ENCODE assay signal across 15 cellular contexts in the genomic region with DNA sequence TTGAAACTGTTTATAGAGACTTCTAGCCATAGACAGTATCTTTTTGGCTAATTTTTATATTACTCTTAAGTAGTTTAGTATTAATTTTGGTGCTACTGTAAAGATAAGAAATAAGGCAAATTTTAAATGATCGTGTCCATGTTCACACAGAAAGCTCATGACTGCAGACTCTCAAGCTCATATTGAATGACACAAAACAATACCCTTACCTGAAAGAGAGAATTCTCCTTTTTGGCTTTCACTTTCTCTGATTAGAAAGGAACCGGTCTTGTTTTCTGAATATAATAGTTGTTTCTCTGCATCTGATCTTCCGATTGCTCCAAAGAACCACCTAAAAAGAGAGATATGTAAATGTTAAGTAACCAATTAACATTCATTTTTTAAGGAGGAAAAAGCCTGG. TPM values are rescaled to one million over a fixed set of nuclear protein-coding genes. Genes with fewer than 3 reads are reported as not detected.
A peak's percentile ranks its signal among the peaks of the same experiment; 100 is the strongest.
DNase-seq lines count a peak whose midpoint lies in the region; ATAC-seq and TF ChIP-seq lines count a peak whose summit lies in the region.
"Had no signal": no experiment of that assay in that cellular context is flagged by ENCODE, and none has a peak within 500 bp of the region (broad histone marks: within the 10 kb centered on the region; RNA-seq: fewer than 3 reads in every experiment).

No MANE protein-coding gene starts in this region.

- H3K4me3 ChIP-seq in Caco-2 (ENCODE audit: low read depth, low read length), result no peak overlapping the region
- H3K4me3 ChIP-seq: heart right ventricle, testis had no signal

- H3K4me1 Mint-ChIP-seq in Caco-2 (ENCODE audit: low read depth, unreplicated experiment), result peaks cover 7% of the 10 kb centered on the region
- H3K4me1 Mint-ChIP-seq in activated T-helper 2 cell treated with anti-CD3 and anti-CD28 coated beads, Interferon-gamma antibody, Interleukin-2, Interleukin-4, amounts not matched to agents 10 μg/mL and 5 μg/mL and 100 μg/mL, durations not matched to agents 14 hours and 24 hours and 36 hours (ENCODE audit: low read depth), result peaks cover 2% of the 10 kb centered on the region

- H3K4me3 Mint-ChIP-seq in Caco-2 (ENCODE audit: unreplicated experiment), result no peak overlapping the region
- H3K4me3 Mint-ChIP-seq in activated T-helper 2 cell treated with anti-CD3 and anti-CD28 coated beads, Interferon-gamma antibody, Interleukin-2, Interleukin-4, amounts not matched to agents 10 μg/mL and 5 μg/mL and 100 μg/mL, durations not matched to agents 14 hours and 24 hours and 36 hours (ENCODE audit: low read depth), result no peak overlapping the region
- H3K4me3 Mint-ChIP-seq: CD8-positive, alpha-beta T cell; neural crest cell; T-helper 1 cell treated with Interleukin-12 subunit alpha and Interleukin-12 subunit beta and Interleukin-4 antibody, amounts not matched to agents 30 μg/mL and 1 μg/mL, for 36 hours had no signal

- no peak for TF ChIP-seq CTCF in Caco-2 (IDR thresholded peaks at IDR 0.05; ENCODE audit: insufficient read depth in 1 of 2, low read depth in 1 of 2, low read length in 1 of 2, severe bottlenecking in 1 of 2, unreplicated experiment in 1 of 2)

- no peaks in the 10 kb centered on the region for H3K36me3 ChIP-seq in Caco-2 (ENCODE audit: control insufficient read depth, insufficient read depth, low read length)

- no peaks in the 10 kb centered on the region for H3K36me3 Mint-ChIP-seq in Caco-2 (ENCODE audit: insufficient read depth, unreplicated experiment)
- H3K36me3 Mint-ChIP-seq in activated T-helper 2 cell treated with anti-CD3 and anti-CD28 coated beads, Interferon-gamma antibody, Interleukin-2, Interleukin-4, amounts not matched to agents 10 μg/mL and 5 μg/mL and 100 μg/mL, durations not matched to agents 14 hours and 24 hours and 36 hours (ENCODE audit: low read depth), result no peaks in the 10 kb centered on the region
- H3K36me3 Mint-ChIP-seq: CD8-positive, alpha-beta T cell had no signal

- BruUV-seq in Caco-2 (replicated peaks; lab: Mats Ljungman, UMichigan), result no TSS peak

- no peaks in the 10 kb centered on the region for H3K9me3 Mint-ChIP-seq in Caco-2 (ENCODE audit: unreplicated experiment)
- H3K9me3 Mint-ChIP-seq in activated T-helper 2 cell treated with anti-CD3 and anti-CD28 coated beads, Interferon-gamma antibody, Interleukin-2, Interleukin-4, amounts not matched to agents 10 μg/mL and 5 μg/mL and 100 μg/mL, durations not matched to agents 14 hours and 24 hours and 36 hours, result no peaks in the 10 kb centered on the region
- H3K9me3 Mint-ChIP-seq: CD8-positive, alpha-beta T cell; neural crest cell; T-helper 1 cell treated with Interleukin-12 subunit alpha and Interleukin-12 subunit beta and Interleukin-4 antibody, amounts not matched to agents 30 μg/mL and 1 μg/mL, for 36 hours had no signal

- ATAC-seq in GM18907 (IDR thresholded peaks at IDR 0.05; ENCODE audit: unreplicated experiment) (peak; percentile 91), GM21526 (IDR thresholded peaks at IDR 0.05; ENCODE audit: low FRiP score, unreplicated experiment) (peak; percentile 92), HG03045 (IDR thresholded peaks at IDR 0.05; ENCODE audit: unreplicated experiment) (peak; percentile 75), HG03575 (IDR thresholded peaks at IDR 0.05; ENCODE audit: extremely low read depth, insufficient number of reproducible peaks, low FRiP score, unreplicated experiment) (peak; percentile 71)
- ATAC-seq: CD8-positive, alpha-beta T cell; heart right ventricle had no signal

- POLR2A ChIA-PET in Caco-2 (lab: Charles Lee), result no interaction called here

- DNase-seq in NCI-H2029 (lab: John Stamatoyannopoulos, UW), result no peak
- DNase-seq in Caco-2, result no peak
- DNase-seq in NCI-H187 (lab: John Stamatoyannopoulos, UW), result no peak
- no peak for DNase-seq in activated T-helper 2 cell treated with anti-CD3 and anti-CD28 coated beads, Interferon-gamma antibody, Interleukin-2, Interleukin-4, amounts not matched to agents 10 μg/mL and 5 μg/mL and 100 μg/mL, durations not matched to agents 14 hours and 24 hours and 36 hours (ENCODE audit: low spot score)
- DNase-seq: activated CD4-positive, alpha-beta T cell treated with anti-CD3 and anti-CD28 coated beads, Interleukin-2, amount 50 U/mL, for 1 hour; activated gamma-delta T cell; CD8-positive, alpha-beta T cell; heart right ventricle; testis had no signal

- CTCF ChIA-PET in Caco-2 (lab: Charles Lee), result no interaction called here

- intact Hi-C loops in Caco-2 (cut with micrococcal nuclease; ENCODE audit: unreplicated experiment), result no loop called here
- intact Hi-C loops in activated T-helper 2 cell treated with anti-CD3 and anti-CD28 coated beads, Interferon-gamma antibody, Interleukin-2, Interleukin-4, amounts not matched to agents 10 μg/mL and 5 μg/mL and 100 μg/mL, durations not matched to agents 14 hours and 24 hours and 36 hours (cut with micrococcal nuclease), result no loop called here

- peaks cover 4% of the 10 kb centered on the region; the same call in 1 of the 2 replicates for H3K4me1 ChIP-seq in Caco-2
- H3K4me1 ChIP-seq: testis had no signal

- no peaks in the 10 kb centered on the region for H3K27me3 Mint-ChIP-seq in Caco-2 (ENCODE audit: insufficient read depth, unreplicated experiment)
- peaks cover 14% of the 10 kb centered on the region for H3K27me3 Mint-ChIP-seq in activated T-helper 2 cell treated with anti-CD3 and anti-CD28 coated beads, Interferon-gamma antibody, Interleukin-2, Interleukin-4, amounts not matched to agents 10 μg/mL and 5 μg/mL and 100 μg/mL, durations not matched to agents 14 hours and 24 hours and 36 hours (ENCODE audit: low read depth)

- H3K27ac Mint-ChIP-seq in Caco-2 (ENCODE audit: unreplicated experiment), result no peak overlapping the region
- no peak overlapping the region for H3K27ac Mint-ChIP-seq in activated T-helper 2 cell treated with anti-CD3 and anti-CD28 coated beads, Interferon-gamma antibody, Interleukin-2, Interleukin-4, amounts not matched to agents 10 μg/mL and 5 μg/mL and 100 μg/mL, durations not matched to agents 14 hours and 24 hours and 36 hours
- H3K27ac Mint-ChIP-seq: CD8-positive, alpha-beta T cell; T-helper 1 cell treated with Interleukin-12 subunit alpha and Interleukin-12 subunit beta and Interleukin-4 antibody, amounts not matched to agents 30 μg/mL and 1 μg/mL, for 36 hours had no signal

- no peaks in the 10 kb centered on the region for H3K9me3 ChIP-seq in Caco-2
- H3K9me3 ChIP-seq: heart right ventricle, testis had no signal

- H3K27me3 ChIP-seq in Caco-2 (replicated peaks; ENCODE audit: control insufficient read depth, insufficient read depth, low read length), result no peaks in the 10 kb centered on the region
- H3K27me3 ChIP-seq: heart right ventricle, testis had no signal

RNA-seq across cellular contexts. Expression of a gene that starts 57.0 kb away (rescaled TPM):
- total RNA-seq in Caco-2 (2022), result 7.3 and 8.4 TPM in 2 replicates
- total RNA-seq in activated T-helper 2 cell treated with anti-CD3 and anti-CD28 coated beads, Interferon-gamma antibody, Interleukin-2, Interleukin-4, amounts not matched to agents 10 μg/mL and 5 μg/mL and 100 μg/mL, durations not matched to agents 14 hours and 24 hours and 36 hours, result 0.02 and 0.05 TPM in 2 replicates
